ENCODE assay signal across 17 cellular contexts in the genomic region with DNA sequence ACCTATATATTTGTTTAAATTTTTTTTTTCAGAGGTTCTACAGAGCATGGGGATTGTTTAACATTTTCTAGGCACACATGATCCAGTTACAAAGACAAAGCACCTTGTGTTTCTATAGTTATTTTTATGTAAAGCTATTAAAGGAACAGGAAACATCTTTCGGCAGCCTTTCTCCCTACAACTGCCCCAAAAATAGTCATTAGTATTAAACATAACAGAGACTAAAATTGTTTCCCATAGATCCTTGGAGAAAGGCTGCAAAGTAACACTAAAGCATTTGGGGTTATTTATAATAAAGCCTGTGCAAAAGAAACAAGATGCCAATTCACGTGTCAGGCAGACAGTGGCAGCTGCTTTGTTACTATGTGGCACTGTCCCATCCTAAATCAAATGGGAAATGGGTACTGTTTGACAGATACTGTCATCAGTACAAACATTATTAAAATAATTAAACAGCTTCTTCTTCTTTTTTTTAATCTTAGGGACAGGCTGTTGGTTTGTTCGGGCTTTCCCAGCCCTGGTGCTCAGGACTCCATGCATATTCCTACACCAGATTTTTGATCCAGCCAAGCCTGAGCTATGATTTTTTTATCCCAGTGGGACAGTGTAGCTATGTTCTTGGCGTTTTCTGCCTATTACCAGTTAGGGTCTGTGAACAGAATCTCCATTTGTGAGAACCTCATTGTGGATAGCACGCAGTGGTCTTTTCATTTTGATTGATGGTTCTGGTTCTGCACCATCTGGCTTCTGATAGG.
DNase-seq lines count a peak whose midpoint lies in the region; ATAC-seq and TF ChIP-seq lines count a peak whose summit lies in the region.
"Had no signal": no experiment of that assay in that cellular context is flagged by ENCODE, and none has a peak within 500 bp of the region (broad histone marks: within the 10 kb centered on the region; RNA-seq: fewer than 3 reads in every experiment).

No MANE protein-coding gene starts in this region.

- BruUV-seq in A673 (replicated peaks; lab: Mats Ljungman, UMichigan): no TSS peak

- no peaks in the 10 kb centered on the region for H3K27me3 ChIP-seq in A673 (replicated peaks; ENCODE audit: insufficient read depth, low read depth, low read length, poor library complexity)

- no peak overlapping the region for H3K27ac Mint-ChIP-seq in activated T-cell treated with anti-CD3 and anti-CD28 coated beads, Interleukin-2, amount 50 U/mL, for 24 hours
- H3K27ac Mint-ChIP-seq: activated CD8-positive, alpha-beta memory T cell treated with anti-CD3 and anti-CD28 coated beads, Interleukin-2, amount 10 ng/mL, durations not matched to agents 7 days and 5 days; T-cell had no signal

- DNase-seq in A673 (ENCODE audit: low spot score) (peak; percentile 55), NCI-H1694 (lab: John Stamatoyannopoulos, UW) (peak; percentile 59), left ventricle myocardium superior (no peak), HuH-7.5 (ENCODE audit: low spot score) (no peak)
- DNase-seq in activated T-cell treated with anti-CD3 and anti-CD28 coated beads, Interleukin-2, amount 50 U/mL, for 24 hours: no peak
- DNase-seq: activated CD8-positive, alpha-beta memory T cell treated with anti-CD3 and anti-CD28 coated beads, Interleukin-2, amount 10 ng/mL, durations not matched to agents 7 days and 5 days; activated gamma-delta T cell treated with Interleukin-2 at 50 U/mL for 16 hours; Caco-2; NCI-H345; PC-9; stimulated activated naive B cell treated with anti-CD40 and anti-IgM and Interleukin-4, amounts not matched to agents 10 μg/mL and 1 μg/mL and 100 μg/mL, for 72 hours; T-cell; trophoblast cell had no signal

- no peak for TF ChIP-seq CTCF in A673 (conservative IDR thresholded peaks at IDR 0.05; ENCODE audit: low read depth, low read length)

- CTCF ChIA-PET in A673 (lab: Charles Lee): no interaction called here

- POLR2A ChIA-PET in A673 (lab: Charles Lee; ENCODE audit: low non-redundant PET): no interaction called here

- no peaks in the 10 kb centered on the region for H3K27me3 Mint-ChIP-seq in activated T-cell treated with anti-CD3 and anti-CD28 coated beads, Interleukin-2, amount 50 U/mL, for 24 hours
- H3K27me3 Mint-ChIP-seq: activated CD8-positive, alpha-beta memory T cell treated with anti-CD3 and anti-CD28 coated beads, Interleukin-2, amount 10 ng/mL, durations not matched to agents 7 days and 5 days; stimulated activated naive B cell treated with anti-CD40 and anti-IgM and Interleukin-4, amounts not matched to agents 10 μg/mL and 1 μg/mL and 100 μg/mL, for 72 hours; T-cell had no signal

- H3K4me1 Mint-ChIP-seq in activated T-cell treated with anti-CD3 and anti-CD28 coated beads, Interleukin-2, amount 50 U/mL, for 24 hours (ENCODE audit: low read depth): no peaks in the 10 kb centered on the region
- H3K4me1 Mint-ChIP-seq: activated CD8-positive, alpha-beta memory T cell treated with anti-CD3 and anti-CD28 coated beads, Interleukin-2, amount 10 ng/mL, durations not matched to agents 7 days and 5 days; T-cell had no signal

- H3K4me3 Mint-ChIP-seq in activated T-cell treated with anti-CD3 and anti-CD28 coated beads, Interleukin-2, amount 50 U/mL, for 24 hours: no peak overlapping the region
- H3K4me3 Mint-ChIP-seq: activated CD8-positive, alpha-beta memory T cell treated with anti-CD3 and anti-CD28 coated beads, Interleukin-2, amount 10 ng/mL, durations not matched to agents 7 days and 5 days; stimulated activated naive B cell treated with anti-CD40 and anti-IgM and Interleukin-4, amounts not matched to agents 10 μg/mL and 1 μg/mL and 100 μg/mL, for 72 hours; T-cell had no signal

- no peaks in the 10 kb centered on the region for H3K9me3 ChIP-seq in A673 (ENCODE audit: low read depth, low read length, poor library complexity, severe bottlenecking)
- H3K9me3 ChIP-seq: Caco-2 had no signal

- ATAC-seq in SK-N-SH treated with all-trans-retinoic acid at 6 μM for 48 hours: peak; percentile 43; the same call in 2 of the 3 replicates
- ATAC-seq in left ventricle myocardium superior: peak; percentile 59
- no peak for ATAC-seq in HG02798 (IDR thresholded peaks at IDR 0.05; ENCODE audit: poor library complexity, unreplicated experiment)
- ATAC-seq in GM21737 (IDR thresholded peaks at IDR 0.05; ENCODE audit: unreplicated experiment): no peak
- ATAC-seq: activated CD8-positive, alpha-beta memory T cell treated with anti-CD3 and anti-CD28 coated beads, Interleukin-2, amount 10 ng/mL, durations not matched to agents 7 days and 5 days; stimulated activated naive B cell treated with anti-CD40 and anti-IgM and Interleukin-4, amounts not matched to agents 10 μg/mL and 1 μg/mL and 100 μg/mL, for 72 hours; T-cell had no signal

- H3K36me3 ChIP-seq in A673 (ENCODE audit: insufficient read depth, low read length, poor library complexity, severe bottlenecking): no peaks in the 10 kb centered on the region

- H3K27ac ChIP-seq in A673 (ENCODE audit: low read depth, low read length, poor library complexity, severe bottlenecking): peak overlapping the region; percentile 26
- H3K27ac ChIP-seq: PC-9, skin epidermis had no signal

- no peaks in the 10 kb centered on the region for H3K9me3 Mint-ChIP-seq in activated T-cell treated with anti-CD3 and anti-CD28 coated beads, Interleukin-2, amount 50 U/mL, for 24 hours
- H3K9me3 Mint-ChIP-seq: stimulated activated naive B cell treated with anti-CD40 and anti-IgM and Interleukin-4, amounts not matched to agents 10 μg/mL and 1 μg/mL and 100 μg/mL, for 72 hours; T-cell had no signal

- no peak overlapping the region for H3K4me3 ChIP-seq in A673 (ENCODE audit: low read depth, low read length, poor library complexity, severe bottlenecking)
- H3K4me3 ChIP-seq: PC-9, skin epidermis had no signal

- peaks cover 30% of the 10 kb centered on the region for H3K4me1 ChIP-seq in A673 (ENCODE audit: insufficient read depth, low read length, poor library complexity, severe bottlenecking)
- H3K4me1 ChIP-seq: Caco-2 had no signal

- intact Hi-C loops in A673 (cut with micrococcal nuclease; ENCODE audit: unreplicated experiment): no loop called here
- intact Hi-C loops in left ventricle myocardium superior (cut with micrococcal nuclease): no loop called here

- H3K36me3 Mint-ChIP-seq in activated T-cell treated with anti-CD3 and anti-CD28 coated beads, Interleukin-2, amount 50 U/mL, for 24 hours (ENCODE audit: low read depth): peaks cover 3% of the 10 kb centered on the region
- H3K36me3 Mint-ChIP-seq: activated CD8-positive, alpha-beta memory T cell treated with anti-CD3 and anti-CD28 coated beads, Interleukin-2, amount 10 ng/mL, durations not matched to agents 7 days and 5 days had no signal

TF ChIP-seq in SK-N-SH treated with all-trans-retinoic acid at 6 μM for 48 hours, 23 proteins besides CTCF, POLR2A, EP300 and RAD21:
- no peak for TF ChIP-seq TCF4 (CRISPR knock-in tag; IDR thresholded peaks at IDR 0.05; ENCODE audit: borderline replicate concordance)
- TF ChIP-seq, protein P1, sequence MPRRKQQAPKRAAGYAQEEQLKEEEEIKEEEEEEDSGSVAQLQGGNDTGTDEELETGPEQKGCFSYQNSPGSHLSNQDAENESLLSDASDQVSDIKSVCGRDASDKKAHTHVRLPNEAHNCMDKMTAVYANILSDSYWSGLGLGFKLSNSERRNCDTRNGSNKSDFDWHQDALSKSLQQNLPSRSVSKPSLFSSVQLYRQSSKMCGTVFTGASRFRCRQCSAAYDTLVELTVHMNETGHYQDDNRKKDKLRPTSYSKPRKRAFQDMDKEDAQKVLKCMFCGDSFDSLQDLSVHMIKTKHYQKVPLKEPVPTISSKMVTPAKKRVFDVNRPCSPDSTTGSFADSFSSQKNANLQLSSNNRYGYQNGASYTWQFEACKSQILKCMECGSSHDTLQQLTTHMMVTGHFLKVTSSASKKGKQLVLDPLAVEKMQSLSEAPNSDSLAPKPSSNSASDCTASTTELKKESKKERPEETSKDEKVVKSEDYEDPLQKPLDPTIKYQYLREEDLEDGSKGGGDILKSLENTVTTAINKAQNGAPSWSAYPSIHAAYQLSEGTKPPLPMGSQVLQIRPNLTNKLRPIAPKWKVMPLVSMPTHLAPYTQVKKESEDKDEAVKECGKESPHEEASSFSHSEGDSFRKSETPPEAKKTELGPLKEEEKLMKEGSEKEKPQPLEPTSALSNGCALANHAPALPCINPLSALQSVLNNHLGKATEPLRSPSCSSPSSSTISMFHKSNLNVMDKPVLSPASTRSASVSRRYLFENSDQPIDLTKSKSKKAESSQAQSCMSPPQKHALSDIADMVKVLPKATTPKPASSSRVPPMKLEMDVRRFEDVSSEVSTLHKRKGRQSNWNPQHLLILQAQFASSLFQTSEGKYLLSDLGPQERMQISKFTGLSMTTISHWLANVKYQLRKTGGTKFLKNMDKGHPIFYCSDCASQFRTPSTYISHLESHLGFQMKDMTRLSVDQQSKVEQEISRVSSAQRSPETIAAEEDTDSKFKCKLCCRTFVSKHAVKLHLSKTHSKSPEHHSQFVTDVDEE (CRISPR knock-in tag; IDR thresholded peaks at IDR 0.05): 0 out of 2 replicates have a peak, but pooled peaks have one; percentile 57
TF ChIP-seq in SK-N-SH treated with all-trans-retinoic acid at 6 μM for 48 hours: peak in this region for 1.

Comparison
In these comparisons a context has a peak if more than half of its experiments do, and no peak if none do; other contexts are left out.
1. DNase-seq: peak in A673 (single experiment) and NCI-H1694 (single experiment); none in left ventricle myocardium superior (single experiment), HuH-7.5 (single experiment) and activated T-cell treated with anti-CD3 and anti-CD28 coated beads, Interleukin-2, amount 50 U/mL, for 24 hours (single experiment).
2. ATAC-seq: peak in SK-N-SH treated with all-trans-retinoic acid at 6 μM for 48 hours (single experiment) and left ventricle myocardium superior (single experiment); none in HG02798 (single experiment) and GM21737 (single experiment).